In genomic region chr9:71767421-71768321, GRCh38 we compare ENCODE assay signal across 1 cellular context.
TF ChIP-seq lines count a peak whose summit lies in the region.

No MANE protein-coding gene starts in this region.

TF ChIP-seq in GM23338, 12 proteins besides CTCF, POLR2A, EP300 and RAD21 (continued from another document):
- no peak for TF ChIP-seq REST (IDR thresholded peaks at IDR 0.05; ENCODE audit: unreplicated experiment)
- no peak for TF ChIP-seq EZH2 (IDR thresholded peaks at IDR 0.05; ENCODE audit: low read depth, unreplicated experiment)
- TF ChIP-seq CREB1 (CRISPR knock-in tag; IDR thresholded peaks at IDR 0.05; ENCODE audit: low read depth): no peak
- no peak for TF ChIP-seq NANOG (IDR thresholded peaks at IDR 0.05; ENCODE audit: borderline replicate concordance)
- TF ChIP-seq ZNF114 (CRISPR knock-in tag; IDR thresholded peaks at IDR 0.05): no peak
